In the genomic region with DNA sequence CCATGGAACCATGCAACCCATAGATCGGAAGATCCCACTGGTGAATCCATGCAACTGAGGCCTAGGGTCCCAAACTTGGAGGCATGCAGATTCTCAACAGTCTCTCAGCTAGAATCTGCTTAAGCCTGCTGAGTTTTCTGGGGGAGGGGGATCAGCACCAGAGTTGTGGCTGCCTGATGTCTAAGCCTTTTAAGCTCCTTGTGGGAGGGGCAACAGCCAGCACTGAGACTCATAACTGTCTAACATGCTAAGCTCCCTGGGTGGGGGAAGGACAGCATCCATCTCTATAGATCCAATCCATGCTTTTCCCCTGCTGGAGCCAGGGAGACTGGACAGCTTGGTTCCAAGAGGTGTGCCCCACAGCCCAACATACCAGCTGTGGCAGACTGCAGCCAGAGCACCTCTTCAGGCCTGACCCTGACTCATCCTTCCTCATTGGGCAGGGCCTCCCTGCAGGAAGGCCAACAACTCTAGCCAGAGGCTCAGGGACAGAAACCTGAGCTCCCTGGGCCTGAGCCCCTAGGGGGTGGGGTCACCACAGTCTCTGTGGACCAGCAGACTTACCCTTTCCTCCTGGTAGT, we compare ENCODE assay signal across 24 cellular contexts.
DNase-seq lines count a peak whose midpoint lies in the region; ATAC-seq, FAIRE-seq and TF ChIP-seq lines count a peak whose summit lies in the region.
"Had no signal": no experiment of that assay in that cellular context is flagged by ENCODE, and none has a peak within 500 bp of the region (broad histone marks: within the 10 kb centered on the region; RNA-seq: fewer than 3 reads in every experiment).

No MANE protein-coding gene starts in this region.

- TF ChIP-seq CTCF in left ventricle myocardium inferior (IDR thresholded peaks at IDR 0.05; ENCODE audit: borderline replicate concordance) (no peak), PC-3 (conservative IDR thresholded peaks at IDR 0.05; ENCODE audit: low read depth, low read length) (no peak), foreskin keratinocyte (conservative IDR thresholded peaks at IDR 0.05) (no peak), vagina (IDR thresholded peaks at IDR 0.05) (no peak), psoas muscle (IDR thresholded peaks at IDR 0.05) (no peak)

- DNase-seq in Right ventricle myocardium inferior (ENCODE audit: missing footprints) = peak; percentile 40
- DNase-seq in left ventricle myocardium inferior = no peak
- peak; percentile 60 for DNase-seq in PC-3
- DNase-seq in foreskin keratinocyte = peak in 1 of 2 donors; percentile 65
- no peak for DNase-seq in vagina (ENCODE audit: extremely low spot score in 2 of 2)
- DNase-seq in psoas muscle = no peak
- no peak for DNase-seq in frontal cortex (ENCODE audit: low spot score in 2 of 2)
- DNase-seq: activated gamma-delta T cell; activated naive CD8-positive, alpha-beta T cell treated with anti-CD3 and anti-CD28 coated beads, Interleukin-2, amount 50 U/mL, for 24 hours; brain microvascular endothelial cell; CD8-positive, alpha-beta memory T cell; DMS153; effector memory CD8-positive, alpha-beta T cell; kidney; lower lobe of right lung; NCI-H146; NCI-H510A; transverse colon had no signal

- H3K4me1 ChIP-seq in left ventricle myocardium inferior = no peaks in the 10 kb centered on the region
- H3K4me1 ChIP-seq in PC-3 (ENCODE audit: insufficient read depth, low read length) = no peaks in the 10 kb centered on the region
- peaks cover 6% of the 10 kb centered on the region for H3K4me1 ChIP-seq in foreskin keratinocyte
- no peaks in the 10 kb centered on the region for H3K4me1 ChIP-seq in vagina
- H3K4me1 ChIP-seq in psoas muscle = no peaks in the 10 kb centered on the region
- H3K4me1 ChIP-seq: HAP-1, lower lobe of right lung, neural progenitor cell, transverse colon had no signal

- no peaks in the 10 kb centered on the region for H3F3A ChIP-seq in PC-3 (ENCODE audit: low read length, unreplicated experiment)

- H4K20me1 ChIP-seq in PC-3 (ENCODE audit: low read length) = no peaks in the 10 kb centered on the region

- H3K27ac ChIP-seq in left ventricle myocardium inferior (replicated peaks) (no peak overlapping the region), PC-3 (ENCODE audit: low read length) (no peak overlapping the region), foreskin keratinocyte (no peak overlapping the region), vagina (no peak overlapping the region), psoas muscle (no peak overlapping the region)
- H3K27ac ChIP-seq: brain microvascular endothelial cell, lower lobe of right lung, neural progenitor cell, transverse colon had no signal

- no peaks in the 10 kb centered on the region for H3K27me3 ChIP-seq in left ventricle myocardium inferior (ENCODE audit: low read depth)
- H3K27me3 ChIP-seq in PC-3 (ENCODE audit: low read length) = no peaks in the 10 kb centered on the region
- H3K27me3 ChIP-seq in foreskin keratinocyte = no peaks in the 10 kb centered on the region
- no peaks in the 10 kb centered on the region for H3K27me3 ChIP-seq in vagina
- no peaks in the 10 kb centered on the region for H3K27me3 ChIP-seq in psoas muscle (ENCODE audit: insufficient read depth in 3 of 3, low read length in 2 of 3)
- H3K27me3 ChIP-seq: brain microvascular endothelial cell, neural progenitor cell, transverse colon had no signal

- CTCF ChIA-PET in PC-3 (lab: Charles Lee) = no interaction called here

- TF ChIP-seq POLR2A in vagina (IDR thresholded peaks at IDR 0.05) = no peak

- H3K9me2 ChIP-seq in PC-3 (replicated peaks; ENCODE audit: low read length) = no peaks in the 10 kb centered on the region

- H3K9me3 ChIP-seq in left ventricle myocardium inferior (replicated peaks) = peaks cover 12% of the 10 kb centered on the region
- H3K9me3 ChIP-seq in PC-3 (ENCODE audit: low read length) = no peaks in the 10 kb centered on the region
- no peaks in the 10 kb centered on the region for H3K9me3 ChIP-seq in vagina
- H3K9me3 ChIP-seq in psoas muscle = no peaks in the 10 kb centered on the region
- H3K9me3 ChIP-seq: HAP-1, lower lobe of right lung, transverse colon had no signal

- H3K9ac ChIP-seq in PC-3 (ENCODE audit: low read length) = no peak overlapping the region
- H3K9ac ChIP-seq: neural progenitor cell had no signal

- POLR2A ChIA-PET in PC-3 (lab: Charles Lee; ENCODE audit: unreplicated experiment) = no interaction called here

- BruUV-seq in PC-3 (replicated peaks; lab: Mats Ljungman, UMichigan) = no TSS peak

- ATAC-seq in Right ventricle myocardium inferior = no peak
- ATAC-seq in PC-3 = peak; percentile 63
- ATAC-seq in foreskin keratinocyte = peak; percentile 68
- ATAC-seq in psoas muscle = no peak
- ATAC-seq in GM21619 (IDR thresholded peaks at IDR 0.05; ENCODE audit: unreplicated experiment) = no peak
- ATAC-seq: activated naive CD8-positive, alpha-beta T cell treated with anti-CD3 and anti-CD28 coated beads, Interleukin-2, amount 50 U/mL, for 24 hours; effector memory CD8-positive, alpha-beta T cell; lower lobe of right lung had no signal

- intact Hi-C loops in Right ventricle myocardium inferior (cut with DNase I) (no loop called here), left ventricle myocardium inferior (cut with micrococcal nuclease) (no loop called here), PC-3 (cut with micrococcal nuclease) (no loop called here), vagina (cut with DNase I) (no loop called here), psoas muscle (cut with DNase I) (no loop called here)

- H3K4me2 ChIP-seq in PC-3 (ENCODE audit: low read length) = no peak overlapping the region
- H3K4me2 ChIP-seq: neural progenitor cell had no signal

- H3K36me3 ChIP-seq in left ventricle myocardium inferior = no peaks in the 10 kb centered on the region
- no peaks in the 10 kb centered on the region for H3K36me3 ChIP-seq in PC-3 (ENCODE audit: low read depth, low read length)
- H3K36me3 ChIP-seq in vagina = no peaks in the 10 kb centered on the region
- no peaks in the 10 kb centered on the region for H3K36me3 ChIP-seq in psoas muscle (ENCODE audit: insufficient read depth in 1 of 2, low read depth in 1 of 2)
- H3K36me3 ChIP-seq: brain microvascular endothelial cell, HAP-1, lower lobe of right lung, neural progenitor cell, transverse colon had no signal

- H3K4me3 ChIP-seq in left ventricle myocardium inferior = no peak overlapping the region
- no peak overlapping the region for H3K4me3 ChIP-seq in PC-3 (ENCODE audit: low read length)
- H3K4me3 ChIP-seq in vagina = no peak overlapping the region
- no peak overlapping the region for H3K4me3 ChIP-seq in psoas muscle
- H3K4me3 ChIP-seq: HAP-1, lower lobe of right lung, neural progenitor cell, transverse colon had no signal

- H2AFZ ChIP-seq in PC-3 (ENCODE audit: low read length) = no peak overlapping the region
- H2AFZ ChIP-seq: neural progenitor cell had no signal

- 94 to 100% (median 100%) methylated on average over 1 of the region's 1 CpG for WGBS in psoas muscle, 3 donors

- no peaks in the 10 kb centered on the region for H3K79me2 ChIP-seq in PC-3 (ENCODE audit: low read length)

- FAIRE-seq in frontal cortex (lab: Jason Lieb, UNC) = no peak
- FAIRE-seq: A204.1, GM12892, kidney, RCC 7860 had no signal

Comparison
In these comparisons a context has a peak if more than half of its experiments do, and no peak if none do; other contexts are left out.
1. DNase-seq: peak in Right ventricle myocardium inferior (single experiment) and PC-3 (single experiment); none in left ventricle myocardium inferior (single experiment), vagina (0 of 2), psoas muscle (0 of 2) and frontal cortex (0 of 2).
2. ATAC-seq: peak in PC-3 (single experiment) and foreskin keratinocyte (single experiment); none in Right ventricle myocardium inferior (single experiment), psoas muscle (0 of 4) and GM21619 (single experiment).